ENCODE assay signal across 20 cellular contexts in genomic region chr12:2152134-2152533, GRCh38.
DNase-seq lines count a peak whose midpoint lies in the region; ATAC-seq and TF ChIP-seq lines count a peak whose summit lies in the region.
"Had no signal": no experiment of that assay in that cellular context is flagged by ENCODE, and none has a peak within 500 bp of the region (broad histone marks: within the 10 kb centered on the region; RNA-seq: fewer than 3 reads in every experiment).

No MANE protein-coding gene starts in this region.

- no peak overlapping the region for H2BK12ac ChIP-seq in trophoblast cell (ENCODE audit: low read length)

- H4K8ac ChIP-seq in trophoblast cell (ENCODE audit: low read depth, low read length), result no peak overlapping the region

- H3K14ac ChIP-seq in trophoblast cell (ENCODE audit: low read length), result no peak overlapping the region

- peak overlapping the region; percentile 51 for H3K4me2 ChIP-seq in OCI-LY3 (ENCODE audit: low read length)
- H3K4me2 ChIP-seq in trophoblast cell (ENCODE audit: low read length), result no peak overlapping the region
- H3K4me2 ChIP-seq: A549, BLaER1 had no signal

- H4K91ac ChIP-seq in trophoblast cell (ENCODE audit: low read depth, low read length), result no peak overlapping the region

- H3K4ac ChIP-seq in trophoblast cell (ENCODE audit: low read depth, low read length), result no peak overlapping the region

- peak; percentile 66 for ATAC-seq in activated CD8-positive, alpha-beta memory T cell treated with anti-CD3 and anti-CD28 coated beads, Interleukin-2, amount 10 ng/mL, durations not matched to agents 7 days and 5 days
- ATAC-seq in GM19351 (IDR thresholded peaks at IDR 0.05; ENCODE audit: unreplicated experiment), result peak; percentile 84
- ATAC-seq in right cardiac atrium, result no peak
- ATAC-seq: A549, lower lobe of right lung had no signal

- H3K79me1 ChIP-seq in trophoblast cell (ENCODE audit: low read length), result no peaks in the 10 kb centered on the region

- no peaks in the 10 kb centered on the region for H4K20me1 ChIP-seq in OCI-LY3 (ENCODE audit: insufficient read depth, low read length)
- H4K20me1 ChIP-seq: BLaER1 had no signal

- H3K9me3 ChIP-seq in OCI-LY3 (ENCODE audit: insufficient read depth, low read length) (no peaks in the 10 kb centered on the region), right cardiac atrium (ENCODE audit: control insufficient read depth, low read length) (no peaks in the 10 kb centered on the region), trophoblast cell (ENCODE audit: insufficient read depth, low read depth, low read length) (no peaks in the 10 kb centered on the region)
- H3K9me3 ChIP-seq: A549, BLaER1, lower lobe of right lung, neutrophil, spleen had no signal

- no peaks in the 10 kb centered on the region for H3K36me3 Mint-ChIP-seq in activated CD8-positive, alpha-beta memory T cell treated with anti-CD3 and anti-CD28 coated beads, Interleukin-2, amount 10 ng/mL, durations not matched to agents 7 days and 5 days

- no peaks in the 10 kb centered on the region for H3K9me3 Mint-ChIP-seq in activated CD8-positive, alpha-beta memory T cell treated with anti-CD3 and anti-CD28 coated beads, Interleukin-2, amount 10 ng/mL, durations not matched to agents 7 days and 5 days (ENCODE audit: low read depth)
- H3K9me3 Mint-ChIP-seq: activated naive CD4-positive, alpha-beta T cell treated with anti-CD3 and anti-CD28 coated beads for 36 hours had no signal

- H3K4me3 Mint-ChIP-seq in activated CD8-positive, alpha-beta memory T cell treated with anti-CD3 and anti-CD28 coated beads, Interleukin-2, amount 10 ng/mL, durations not matched to agents 7 days and 5 days, result no peak overlapping the region
- H3K4me3 Mint-ChIP-seq: activated naive CD4-positive, alpha-beta T cell treated with anti-CD3 and anti-CD28 coated beads for 36 hours had no signal

- H3K79me2 ChIP-seq in OCI-LY3 (ENCODE audit: low read length), result no peaks in the 10 kb centered on the region
- H3K79me2 ChIP-seq in trophoblast cell (ENCODE audit: control insufficient read depth, insufficient read depth, low read length, poor library complexity), result no peaks in the 10 kb centered on the region

- H3K9ac ChIP-seq in OCI-LY3 (ENCODE audit: low read length) (no peak overlapping the region), trophoblast cell (ENCODE audit: low read length) (no peak overlapping the region)
- H3K9ac ChIP-seq: BLaER1 had no signal

- H3K36me3 ChIP-seq in OCI-LY3 (replicated peaks; ENCODE audit: low read depth, low read length) (no peaks in the 10 kb centered on the region), trophoblast cell (ENCODE audit: control insufficient read depth in 1 of 2, insufficient read depth in 2 of 2, low read length in 2 of 2) (peaks cover 0 to 4% of the 10 kb centered on the region in 2 experiments)
- H3K36me3 ChIP-seq: BLaER1, lower lobe of right lung, neutrophil, spleen had no signal

- intact Hi-C loops in right cardiac atrium (cut with DNase I), result no loop called here

- H3K27me3 Mint-ChIP-seq in activated CD8-positive, alpha-beta memory T cell treated with anti-CD3 and anti-CD28 coated beads, Interleukin-2, amount 10 ng/mL, durations not matched to agents 7 days and 5 days, result peaks cover 59% of the 10 kb centered on the region

- H3K23ac ChIP-seq in trophoblast cell (ENCODE audit: low read length), result no peak overlapping the region

- H2BK120ac ChIP-seq in trophoblast cell (ENCODE audit: insufficient read depth, low read length, poor library complexity), result no peak overlapping the region

- no peak overlapping the region for H3K27ac Mint-ChIP-seq in activated CD8-positive, alpha-beta memory T cell treated with anti-CD3 and anti-CD28 coated beads, Interleukin-2, amount 10 ng/mL, durations not matched to agents 7 days and 5 days
- H3K27ac Mint-ChIP-seq: activated naive CD4-positive, alpha-beta T cell treated with anti-CD3 and anti-CD28 coated beads for 36 hours had no signal

- WGBS in right cardiac atrium, result 90% methylated on average over 5 of the region's 5 CpGs
- no CpG with 5 or more reads among the region's 5 CpGs for WGBS in trophoblast cell (ENCODE audit: extremely low coverage, insufficient coverage, insufficient read length)

- peaks cover 5% of the 10 kb centered on the region for H3K4me1 Mint-ChIP-seq in activated CD8-positive, alpha-beta memory T cell treated with anti-CD3 and anti-CD28 coated beads, Interleukin-2, amount 10 ng/mL, durations not matched to agents 7 days and 5 days

- H4K12ac ChIP-seq in trophoblast cell (ENCODE audit: low read depth, low read length), result no peak overlapping the region

- TF ChIP-seq CTCF in OCI-LY3 (IDR thresholded peaks at IDR 0.05; ENCODE audit: low read depth, low read length), result 0 out of 2 replicates have a peak, but pooled peaks have one; percentile 3

- H3K27ac ChIP-seq in OCI-LY3 (ENCODE audit: low read length) (peak overlapping the region; percentile 11), right cardiac atrium (ENCODE audit: low read length) (peak overlapping the region; percentile 21), trophoblast cell (ENCODE audit: low read depth, low read length) (no peak overlapping the region)
- H3K27ac ChIP-seq: A549, BLaER1, epithelial cell of prostate, lower lobe of right lung, neutrophil, spleen had no signal

- H3K27me3 ChIP-seq in OCI-LY3 (ENCODE audit: low read depth, low read length) (peaks cover 22% of the 10 kb centered on the region), right cardiac atrium (ENCODE audit: control insufficient read depth, insufficient read depth) (no peaks in the 10 kb centered on the region), trophoblast cell (ENCODE audit: insufficient read depth, low read length) (no peaks in the 10 kb centered on the region)
- H3K27me3 ChIP-seq: BLaER1, neutrophil, spleen had no signal

- CTCF ChIA-PET in activated CD8-positive, alpha-beta memory T cell treated with anti-CD3 and anti-CD28 coated beads, Interleukin-2, amount 10 ng/mL, durations not matched to agents 7 days and 5 days (lab: Charles Lee), result no interaction called here

- DNase-seq in activated CD8-positive, alpha-beta memory T cell treated with anti-CD3 and anti-CD28 coated beads, Interleukin-2, amount 10 ng/mL, durations not matched to agents 7 days and 5 days, result peak; percentile 49
- no peak for DNase-seq in activated CD8-positive, alpha-beta memory T cell treated with anti-CD3 and anti-CD28 coated beads, Interleukin-2, amount 50 U/mL, for 4 hours
- no peak for DNase-seq in right cardiac atrium
- no peak for DNase-seq in HuH-7 (ENCODE audit: low spot score)
- DNase-seq in trophoblast cell, result no peak
- DNase-seq in NCI-H187 treated with DMSO at 0.1 percent for 48 hours (lab: John Stamatoyannopoulos, UW), result no peak
- DNase-seq: activated naive CD4-positive, alpha-beta T cell treated with anti-CD3 and anti-CD28 coated beads for 36 hours; Calu3; cerebellar nuclear complex; lower lobe of right lung; NCI-H2107; NCI-H510A treated with DMSO at 0.1 percent for 48 hours; SHP77 treated with DMSO at 0.1 percent for 48 hours; spleen had no signal

- no peak overlapping the region for H3K18ac ChIP-seq in trophoblast cell (ENCODE audit: low read length)

- no peak overlapping the region for H2AK5ac ChIP-seq in trophoblast cell (ENCODE audit: low read length)

- H2AFZ ChIP-seq in OCI-LY3 (ENCODE audit: low read depth, low read length), result peak overlapping the region; percentile 86
- H2AFZ ChIP-seq in trophoblast cell (ENCODE audit: insufficient read depth, low read length, poor library complexity), result no peak overlapping the region

- peaks cover 18% of the 10 kb centered on the region for H3K4me1 ChIP-seq in OCI-LY3 (ENCODE audit: low read length)
- peaks cover 17% of the 10 kb centered on the region for H3K4me1 ChIP-seq in right cardiac atrium (ENCODE audit: control insufficient read depth, insufficient read depth, low read length)
- no peaks in the 10 kb centered on the region for H3K4me1 ChIP-seq in trophoblast cell (ENCODE audit: control insufficient read depth in 1 of 2, insufficient read depth in 2 of 2, low read length in 2 of 2)
- H3K4me1 ChIP-seq: A549, BLaER1 had no signal

- H2BK5ac ChIP-seq in trophoblast cell (ENCODE audit: low read depth, low read length, poor library complexity), result no peak overlapping the region

- H3K4me3 ChIP-seq in OCI-LY3 (ENCODE audit: low read length), result peak overlapping the region; percentile 10
- no peak overlapping the region for H3K4me3 ChIP-seq in right cardiac atrium (ENCODE audit: low read length)
- no peak overlapping the region for H3K4me3 ChIP-seq in trophoblast cell (ENCODE audit: low read depth, low read length)
- H3K4me3 ChIP-seq: A549, BLaER1, lower lobe of right lung, spleen had no signal

Comparison
In these comparisons a context has a peak if more than half of its experiments do, and no peak if none do; other contexts are left out.
1. ATAC-seq: peak in activated CD8-positive, alpha-beta memory T cell treated with anti-CD3 and anti-CD28 coated beads, Interleukin-2, amount 10 ng/mL, durations not matched to agents 7 days and 5 days (single experiment) and GM19351 (single experiment); none in right cardiac atrium (0 of 2).